28 cellular contexts compared by ENCODE assay signal in genomic region chr3:68467465-68467864, GRCh38.
"Had no signal": no experiment of that assay in that cellular context is flagged by ENCODE, and none has a peak within 500 bp of the region (broad histone marks: within the 10 kb centered on the region; RNA-seq: fewer than 3 reads in every experiment).

No MANE protein-coding gene starts in this region.

- H3K36me3 Mint-ChIP-seq: mesothelial cell of epicardium; stimulated activated naive B cell treated with anti-CD40 and anti-IgM and Interleukin-4, amounts not matched to agents 10 μg/mL and 1 μg/mL and 100 μg/mL, for 72 hours had no signal

- H3K4me1 ChIP-seq: esophagus muscularis mucosa, foreskin keratinocyte, heart left ventricle, pancreas, prostate gland, suprapubic skin, tibial artery had no signal

- H3K27me3 ChIP-seq: esophagus muscularis mucosa, foreskin keratinocyte, heart left ventricle, pancreas, suprapubic skin, tibial artery had no signal

- H3K36me3 ChIP-seq: esophagus muscularis mucosa, heart left ventricle, pancreas, prostate gland, suprapubic skin, tibial artery had no signal

- H3K27ac ChIP-seq: esophagus muscularis mucosa, foreskin keratinocyte, heart left ventricle, pancreas, prostate gland, suprapubic skin, tibial artery had no signal

- H3K4me2 ChIP-seq: smooth muscle cell had no signal

- H3K27me3 Mint-ChIP-seq: activated B cell treated with CpG ODN at 0.5 μM for 24 hours; activated CD8-positive, alpha-beta T cell treated with anti-CD3 and anti-CD28 coated beads for 36 hours; activated naive CD8-positive, alpha-beta T cell; central memory CD8-positive, alpha-beta T cell; dendritic cell treated with granulocyte-macrophage colony-stimulating factor and Interleukin-4, amounts not matched to agents 40 ng/mL and 50 ng/mL, for 4 days; naive thymus-derived CD4-positive, alpha-beta T cell; stimulated activated naive B cell treated with anti-CD40 and anti-IgM and Interleukin-4, amounts not matched to agents 10 μg/mL and 1 μg/mL and 100 μg/mL, for 72 hours; T-helper 17 cell had no signal

- H3K9me3 ChIP-seq: esophagus muscularis mucosa, heart left ventricle, pancreas, prostate gland, suprapubic skin, tibial artery had no signal

- H3K4me3 Mint-ChIP-seq: activated B cell treated with CpG ODN at 0.5 μM for 24 hours; activated CD8-positive, alpha-beta T cell treated with anti-CD3 and anti-CD28 coated beads for 36 hours; activated naive CD8-positive, alpha-beta T cell; activated T-cell treated with anti-CD3 and anti-CD28 coated beads, Interleukin-2, amount 50 U/mL, for 72 hours; central memory CD8-positive, alpha-beta T cell; dendritic cell treated with granulocyte-macrophage colony-stimulating factor and Interleukin-4, amounts not matched to agents 40 ng/mL and 50 ng/mL, for 4 days; endodermal cell; mesothelial cell of epicardium; naive thymus-derived CD4-positive, alpha-beta T cell; stimulated activated naive B cell treated with anti-CD40 and anti-IgM and Interleukin-4, amounts not matched to agents 10 μg/mL and 1 μg/mL and 100 μg/mL, for 72 hours; T-helper 17 cell had no signal

- DNase-seq: activated B cell treated with CpG ODN at 0.5 μM for 24 hours; activated CD4-positive, alpha-beta T cell treated with anti-CD3 and anti-CD28 coated beads, Interleukin-2, amount 50 U/mL, for 1 hour; activated CD8-positive, alpha-beta T cell treated with anti-CD3 and anti-CD28 coated beads for 36 hours; activated naive CD4-positive, alpha-beta T cell; activated T-cell treated with anti-CD3 and anti-CD28 coated beads, Interleukin-2, amount 50 U/mL, for 72 hours; anterior cingulate cortex; endodermal cell; foreskin keratinocyte; heart left ventricle; hypothalamus; left cardiac atrium; mammary epithelial cell; naive thymus-derived CD4-positive, alpha-beta T cell; nucleus accumbens; pancreas; stimulated activated CD4-positive, alpha-beta T cell treated with anti-CD3 and anti-CD28 coated beads, Interleukin-1b, Interleukin-23, amount 100 ng/mL, for 48 hours; stimulated activated naive B cell treated with anti-CD40 and anti-IgM and Interleukin-4, amounts not matched to agents 10 μg/mL and 1 μg/mL and 100 μg/mL, for 72 hours; T-helper 17 cell; T1000; tibial artery had no signal

- H3K4me3 ChIP-seq: esophagus muscularis mucosa, heart left ventricle, pancreas, prostate gland, smooth muscle cell, suprapubic skin, tibial artery had no signal

- H3K9me3 Mint-ChIP-seq: activated CD8-positive, alpha-beta T cell treated with anti-CD3 and anti-CD28 coated beads for 36 hours; activated T-cell treated with anti-CD3 and anti-CD28 coated beads, Interleukin-2, amount 50 U/mL, for 72 hours; central memory CD8-positive, alpha-beta T cell had no signal

- H3K27ac Mint-ChIP-seq: activated B cell treated with CpG ODN at 0.5 μM for 24 hours; activated CD8-positive, alpha-beta T cell treated with anti-CD3 and anti-CD28 coated beads for 36 hours; activated naive CD8-positive, alpha-beta T cell; activated T-cell treated with anti-CD3 and anti-CD28 coated beads, Interleukin-2, amount 50 U/mL, for 72 hours; dendritic cell treated with granulocyte-macrophage colony-stimulating factor and Interleukin-4, amounts not matched to agents 40 ng/mL and 50 ng/mL, for 4 days; endodermal cell; mesothelial cell of epicardium; naive thymus-derived CD4-positive, alpha-beta T cell; stimulated activated naive B cell treated with anti-CD40 and anti-IgM and Interleukin-4, amounts not matched to agents 10 μg/mL and 1 μg/mL and 100 μg/mL, for 72 hours; T-helper 17 cell had no signal

- ATAC-seq: activated CD8-positive, alpha-beta T cell treated with anti-CD3 and anti-CD28 coated beads for 36 hours; activated T-cell treated with anti-CD3 and anti-CD28 coated beads, Interleukin-2, amount 50 U/mL, for 72 hours; foreskin keratinocyte; heart left ventricle; left cardiac atrium; naive thymus-derived CD4-positive, alpha-beta T cell; pancreas; stimulated activated naive B cell treated with anti-CD40 and anti-IgM and Interleukin-4, amounts not matched to agents 10 μg/mL and 1 μg/mL and 100 μg/mL, for 72 hours; T-helper 17 cell had no signal

- H3K4me1 Mint-ChIP-seq: activated B cell treated with CpG ODN at 0.5 μM for 24 hours; naive thymus-derived CD4-positive, alpha-beta T cell; stimulated activated naive B cell treated with anti-CD40 and anti-IgM and Interleukin-4, amounts not matched to agents 10 μg/mL and 1 μg/mL and 100 μg/mL, for 72 hours; T-helper 17 cell had no signal
